1 cellular context compared by ENCODE assay signal in the genomic region with DNA sequence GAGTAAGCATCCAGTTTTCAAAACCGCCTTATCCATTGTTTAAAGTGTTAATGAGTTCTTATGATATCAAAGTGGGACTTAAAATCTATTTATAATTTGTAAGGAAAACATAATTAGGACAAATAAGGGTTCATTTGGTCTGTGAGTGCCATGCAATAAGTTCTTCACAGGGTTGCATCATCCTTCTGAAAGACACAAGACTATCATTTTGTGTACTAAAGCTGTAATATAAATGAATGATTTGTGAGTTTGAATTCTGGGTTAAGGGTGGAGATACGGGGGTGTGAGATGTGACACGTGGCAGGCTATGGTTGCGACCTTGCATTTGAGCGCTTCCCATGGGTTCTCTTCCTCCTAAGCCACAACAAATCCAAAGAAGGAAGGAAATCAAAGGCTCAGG.
TF ChIP-seq lines count a peak whose summit lies in the region.

No MANE protein-coding gene starts in this region.

TF ChIP-seq in K562, 482 proteins besides CTCF, POLR2A, EP300 and RAD21 (continued from another document):
- TF ChIP-seq POLR2H (tag; IDR thresholded peaks at IDR 0.05; ENCODE audit: low read depth), result no peak
- TF ChIP-seq, protein P1, sequence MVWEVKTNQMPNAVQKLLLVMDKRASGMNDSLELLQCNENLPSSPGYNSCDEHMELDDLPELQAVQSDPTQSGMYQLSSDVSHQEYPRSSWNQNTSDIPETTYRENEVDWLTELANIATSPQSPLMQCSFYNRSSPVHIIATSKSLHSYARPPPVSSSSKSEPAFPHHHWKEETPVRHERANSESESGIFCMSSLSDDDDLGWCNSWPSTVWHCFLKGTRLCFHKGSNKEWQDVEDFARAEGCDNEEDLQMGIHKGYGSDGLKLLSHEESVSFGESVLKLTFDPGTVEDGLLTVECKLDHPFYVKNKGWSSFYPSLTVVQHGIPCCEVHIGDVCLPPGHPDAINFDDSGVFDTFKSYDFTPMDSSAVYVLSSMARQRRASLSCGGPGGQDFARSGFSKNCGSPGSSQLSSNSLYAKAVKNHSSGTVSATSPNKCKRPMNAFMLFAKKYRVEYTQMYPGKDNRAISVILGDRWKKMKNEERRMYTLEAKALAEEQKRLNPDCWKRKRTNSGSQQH (CRISPR knock-in tag; IDR thresholded peaks at IDR 0.05), result no peak
- TF ChIP-seq ZNF668 (CRISPR knock-in tag; IDR thresholded peaks at IDR 0.05), result 0 out of 2 replicates have a peak, but pooled peaks have one; percentile 3
- TF ChIP-seq MIER1 (IDR thresholded peaks at IDR 0.05; ENCODE audit: low read depth), result no peak
- TF ChIP-seq RCOR1 (IDR thresholded peaks at IDR 0.05; ENCODE audit: borderline replicate concordance in 1 of 2, low read depth in 2 of 2, low read length in 2 of 2), result no peak
- TF ChIP-seq, protein P2, sequence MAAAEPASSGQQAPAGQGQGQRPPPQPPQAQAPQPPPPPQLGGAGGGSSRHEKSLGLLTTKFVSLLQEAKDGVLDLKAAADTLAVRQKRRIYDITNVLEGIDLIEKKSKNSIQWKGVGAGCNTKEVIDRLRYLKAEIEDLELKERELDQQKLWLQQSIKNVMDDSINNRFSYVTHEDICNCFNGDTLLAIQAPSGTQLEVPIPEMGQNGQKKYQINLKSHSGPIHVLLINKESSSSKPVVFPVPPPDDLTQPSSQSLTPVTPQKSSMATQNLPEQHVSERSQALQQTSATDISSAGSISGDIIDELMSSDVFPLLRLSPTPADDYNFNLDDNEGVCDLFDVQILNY (CRISPR knock-in tag; IDR thresholded peaks at IDR 0.05), result no peak
- TF ChIP-seq HMG20B (CRISPR knock-in tag; IDR thresholded peaks at IDR 0.05), result no peak
- TF ChIP-seq HSF4 (CRISPR knock-in tag; IDR thresholded peaks at IDR 0.05; ENCODE audit: borderline replicate concordance), result no peak
- TF ChIP-seq WHSC1 (IDR thresholded peaks at IDR 0.05; ENCODE audit: low read length), result no peak
- TF ChIP-seq JUND (IDR thresholded peaks at IDR 0.05; ENCODE audit: borderline replicate concordance, low read depth, low read length), result peak; percentile 23; the same call in 1 of the 2 replicates
- no peak for TF ChIP-seq JUND (tag; IDR thresholded peaks at IDR 0.05; ENCODE audit: borderline replicate concordance, low read depth, low read length)
- TF ChIP-seq ZNF766 (CRISPR knock-in tag; conservative IDR thresholded peaks at IDR 0.05), result 0 out of 2 replicates have a peak, but pooled peaks have one; percentile 16
- TF ChIP-seq POLR3G (IDR thresholded peaks at IDR 0.05; ENCODE audit: extremely low read depth, insufficient read length, insufficient replicate concordance), result no peak
- no peak for TF ChIP-seq CSDE1 (IDR thresholded peaks at IDR 0.05)
- TF ChIP-seq HDAC2 (IDR thresholded peaks at IDR 0.05), result no peak
- no peak for TF ChIP-seq SMARCB1 (IDR thresholded peaks at IDR 0.05; ENCODE audit: insufficient read length, low read depth)
- TF ChIP-seq JUN (IDR thresholded peaks at IDR 0.05; ENCODE audit: borderline replicate concordance, low read depth, low read length), result no peak
- no peak for TF ChIP-seq JUN (CRISPR knock-in tag; IDR thresholded peaks at IDR 0.05; ENCODE audit: borderline replicate concordance)
- no peak for TF ChIP-seq ZNF589 (CRISPR knock-in tag; IDR thresholded peaks at IDR 0.05; ENCODE audit: low read depth)
- no peak for TF ChIP-seq HMGN3 (IDR thresholded peaks at IDR 0.05; ENCODE audit: borderline replicate concordance, extremely low read depth, insufficient read length, low read depth, low read length)
- no peak for TF ChIP-seq ZC3H4 (CRISPR knock-in tag; IDR thresholded peaks at IDR 0.05; ENCODE audit: borderline replicate concordance)
- no peak for TF ChIP-seq STAT5B (CRISPR knock-in tag; IDR thresholded peaks at IDR 0.05)
- TF ChIP-seq, protein P3, sequence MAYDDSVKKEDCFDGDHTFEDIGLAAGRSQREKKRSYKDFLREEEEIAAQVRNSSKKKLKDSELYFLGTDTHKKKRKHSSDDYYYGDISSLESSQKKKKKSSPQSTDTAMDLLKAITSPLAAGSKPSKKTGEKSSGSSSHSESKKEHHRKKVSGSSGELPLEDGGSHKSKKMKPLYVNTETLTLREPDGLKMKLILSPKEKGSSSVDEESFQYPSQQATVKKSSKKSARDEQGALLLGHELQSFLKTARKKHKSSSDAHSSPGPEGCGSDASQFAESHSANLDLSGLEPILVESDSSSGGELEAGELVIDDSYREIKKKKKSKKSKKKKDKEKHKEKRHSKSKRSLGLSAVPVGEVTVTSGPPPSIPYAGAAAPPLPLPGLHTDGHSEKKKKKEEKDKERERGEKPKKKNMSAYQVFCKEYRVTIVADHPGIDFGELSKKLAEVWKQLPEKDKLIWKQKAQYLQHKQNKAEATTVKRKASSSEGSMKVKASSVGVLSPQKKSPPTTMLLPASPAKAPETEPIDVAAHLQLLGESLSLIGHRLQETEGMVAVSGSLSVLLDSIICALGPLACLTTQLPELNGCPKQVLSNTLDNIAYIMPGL (CRISPR knock-in tag; IDR thresholded peaks at IDR 0.05), result no peak
- no peak for TF ChIP-seq ZNF24 (IDR thresholded peaks at IDR 0.05)
- TF ChIP-seq, protein P4, sequence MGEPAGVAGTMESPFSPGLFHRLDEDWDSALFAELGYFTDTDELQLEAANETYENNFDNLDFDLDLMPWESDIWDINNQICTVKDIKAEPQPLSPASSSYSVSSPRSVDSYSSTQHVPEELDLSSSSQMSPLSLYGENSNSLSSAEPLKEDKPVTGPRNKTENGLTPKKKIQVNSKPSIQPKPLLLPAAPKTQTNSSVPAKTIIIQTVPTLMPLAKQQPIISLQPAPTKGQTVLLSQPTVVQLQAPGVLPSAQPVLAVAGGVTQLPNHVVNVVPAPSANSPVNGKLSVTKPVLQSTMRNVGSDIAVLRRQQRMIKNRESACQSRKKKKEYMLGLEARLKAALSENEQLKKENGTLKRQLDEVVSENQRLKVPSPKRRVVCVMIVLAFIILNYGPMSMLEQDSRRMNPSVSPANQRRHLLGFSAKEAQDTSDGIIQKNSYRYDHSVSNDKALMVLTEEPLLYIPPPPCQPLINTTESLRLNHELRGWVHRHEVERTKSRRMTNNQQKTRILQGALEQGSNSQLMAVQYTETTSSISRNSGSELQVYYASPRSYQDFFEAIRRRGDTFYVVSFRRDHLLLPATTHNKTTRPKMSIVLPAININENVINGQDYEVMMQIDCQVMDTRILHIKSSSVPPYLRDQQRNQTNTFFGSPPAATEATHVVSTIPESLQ (CRISPR knock-in tag; IDR thresholded peaks at IDR 0.05), result no peak
- TF ChIP-seq, protein P5, sequence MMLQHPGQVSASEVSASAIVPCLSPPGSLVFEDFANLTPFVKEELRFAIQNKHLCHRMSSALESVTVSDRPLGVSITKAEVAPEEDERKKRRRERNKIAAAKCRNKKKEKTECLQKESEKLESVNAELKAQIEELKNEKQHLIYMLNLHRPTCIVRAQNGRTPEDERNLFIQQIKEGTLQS (IDR thresholded peaks at IDR 0.05), result peak; percentile 91
- TF ChIP-seq, protein P5 (CRISPR knock-in tag; conservative IDR thresholded peaks at IDR 0.05), result no peak
- TF ChIP-seq ZC3H8 (IDR thresholded peaks at IDR 0.05), result no peak
TF ChIP-seq in K562: peak in this region for 13.
